In genomic region chr5:156411131-156411727, GRCh38 we compare ENCODE assay signal across 9 cellular contexts.
DNase-seq lines count a peak whose midpoint lies in the region; ATAC-seq lines count a peak whose summit lies in the region.
"Had no signal": no experiment of that assay in that cellular context is flagged by ENCODE, and none has a peak within 500 bp of the region (broad histone marks: within the 10 kb centered on the region; RNA-seq: fewer than 3 reads in every experiment).

No MANE protein-coding gene starts in this region.

- intact Hi-C loops in left cardiac atrium (cut with DNase I): no loop called here

- ATAC-seq in left cardiac atrium (peak; percentile 74 to 78), GM21786 (IDR thresholded peaks at IDR 0.05; ENCODE audit: unreplicated experiment) (no peak), GM19467 (IDR thresholded peaks at IDR 0.05; ENCODE audit: unreplicated experiment) (no peak)

- DNase-seq in GM04503 (ENCODE audit: low read depth) (peak; percentile 56), amniotic stem cell (lab: John Stamatoyannopoulos, UW) (peak; percentile 16), left cardiac atrium (no peak), smooth muscle cell of the brain vasculature (ENCODE audit: low read depth, low spot score) (peak; percentile 6), RPMI8226 (no peak)
- no peak for DNase-seq in activated CD4-positive, alpha-beta T cell treated with anti-CD3 and anti-CD28 coated beads for 1 hour
- DNase-seq: stimulated activated CD4-positive, alpha-beta T cell treated with anti-CD3 and anti-CD28 coated beads, Interleukin-4, amount 100 ng/mL, for 24 hours had no signal

Comparison
In these comparisons a context has a peak if more than half of its experiments do, and no peak if none do; other contexts are left out.
1. DNase-seq: peak in GM04503 (single experiment), amniotic stem cell (single experiment) and smooth muscle cell of the brain vasculature (single experiment); none in left cardiac atrium (single experiment), activated CD4-positive, alpha-beta T cell treated with anti-CD3 and anti-CD28 coated beads for 1 hour (single experiment) and RPMI8226 (single experiment).
2. ATAC-seq: peak in left cardiac atrium (2 of 2); none in GM21786 (single experiment) and GM19467 (single experiment).